Comparison of ENCODE assay signal across 10 cellular contexts in genomic region chr13:44921478-44921877, GRCh38.
DNase-seq lines count a peak whose midpoint lies in the region; ATAC-seq and TF ChIP-seq lines count a peak whose summit lies in the region.
"Had no signal": no experiment of that assay in that cellular context is flagged by ENCODE, and none has a peak within 500 bp of the region (broad histone marks: within the 10 kb centered on the region; RNA-seq: fewer than 3 reads in every experiment).

No MANE protein-coding gene starts in this region.

- no peaks in the 10 kb centered on the region for H3K79me2 ChIP-seq in H9 (ENCODE audit: insufficient read depth, low read length)

- no peaks in the 10 kb centered on the region for H3K27me3 ChIP-seq in H9 (ENCODE audit: insufficient read depth, low read length)
- H3K27me3 ChIP-seq in brain microvascular endothelial cell (replicated peaks), result no peaks in the 10 kb centered on the region
- no peaks in the 10 kb centered on the region for H3K27me3 ChIP-seq in lung (ENCODE audit: control insufficient read depth, insufficient read depth)
- no peaks in the 10 kb centered on the region for H3K27me3 ChIP-seq in stomach smooth muscle (ENCODE audit: control insufficient read depth in 1 of 2, insufficient read depth in 2 of 2, low read length in 2 of 2)
- H3K27me3 ChIP-seq in H7 (ENCODE audit: control insufficient read depth, insufficient read depth, low read length), result no peaks in the 10 kb centered on the region

- H3K9ac ChIP-seq in H9 (ENCODE audit: extremely low read depth, insufficient read length, low read length), result no peak overlapping the region
- H3K9ac ChIP-seq in stomach smooth muscle (ENCODE audit: low read length in 2 of 2), result peak overlapping the region; percentile 47

- H3K23me2 ChIP-seq in H9 (ENCODE audit: insufficient read length, low read depth, low read length, poor library complexity, severe bottlenecking), result peaks cover 3% of the 10 kb centered on the region

- H2BK20ac ChIP-seq in H9 (ENCODE audit: low read depth, low read length, poor library complexity, severe bottlenecking), result no peak overlapping the region

- in situ Hi-C loops in brain microvascular endothelial cell (cut with HindIII; ENCODE audit: low pct_ligation_motif_present, low sequenced_read_pairs), result no loop called here

- no peak overlapping the region for H2BK120ac ChIP-seq in H9 (ENCODE audit: low read depth, low read length, poor library complexity, severe bottlenecking)

- no peaks in the 10 kb centered on the region for H3K36me3 ChIP-seq in brain microvascular endothelial cell (replicated peaks)
- no peaks in the 10 kb centered on the region for H3K36me3 ChIP-seq in lung (ENCODE audit: control insufficient read depth in 2 of 2, insufficient read depth in 2 of 2, low read length in 2 of 2)
- H3K36me3 ChIP-seq in stomach smooth muscle (ENCODE audit: control insufficient read depth in 2 of 2, insufficient read depth in 2 of 2, low read length in 2 of 2), result no peaks in the 10 kb centered on the region
- H3K36me3 ChIP-seq in H7 (replicated peaks; ENCODE audit: control insufficient read depth, insufficient read depth, low read length), result no peaks in the 10 kb centered on the region

- H3K27ac ChIP-seq in H9 (ENCODE audit: insufficient read length, low read depth, low read length) (no peak overlapping the region), brain microvascular endothelial cell (peak overlapping the region; percentile 89), lung (ENCODE audit: low read depth in 1 of 2, low read length in 1 of 2) (peak overlapping the region; percentile 80 to 83), stomach smooth muscle (ENCODE audit: low read length) (peak overlapping the region; percentile 98)

- H3K27me3 Mint-ChIP-seq in H9 (ENCODE audit: low read depth), result no peaks in the 10 kb centered on the region
- peaks cover 9% of the 10 kb centered on the region for H3K27me3 Mint-ChIP-seq in activated T-helper 17 cell treated with anti-CD3 and anti-CD28 coated beads, Interleukin-2, amount 50 U/mL, for 72 hours

- no peak for ATAC-seq in lung (ENCODE audit: insufficient read depth, low FRiP score)
- no peak for ATAC-seq in activated T-helper 17 cell treated with anti-CD3 and anti-CD28 coated beads, Interleukin-2, amount 50 U/mL, for 72 hours (replicated peaks)
- ATAC-seq: activated CD8-positive, alpha-beta memory T cell treated with anti-CD3 and anti-CD28 coated beads, Interleukin-2, amount 10 ng/mL, durations not matched to agents 7 days and 5 days had no signal

- no peak overlapping the region for H2BK12ac ChIP-seq in H9 (ENCODE audit: insufficient read length, low read depth, low read length)

- H2AK5ac ChIP-seq in H9 (ENCODE audit: insufficient read length, low read length), result no peak overlapping the region

- H3K36me3 Mint-ChIP-seq in H9 (ENCODE audit: insufficient read depth in 1 of 3, low read depth in 3 of 3), result no peaks in the 10 kb centered on the region
- H3K36me3 Mint-ChIP-seq in activated T-helper 17 cell treated with anti-CD3 and anti-CD28 coated beads, Interleukin-2, amount 50 U/mL, for 72 hours (ENCODE audit: low read depth), result no peaks in the 10 kb centered on the region
- H3K36me3 Mint-ChIP-seq: activated CD8-positive, alpha-beta memory T cell treated with anti-CD3 and anti-CD28 coated beads, Interleukin-2, amount 10 ng/mL, durations not matched to agents 7 days and 5 days had no signal

- H3K9me3 ChIP-seq in H9 (ENCODE audit: control insufficient read depth, low read depth, low read length) (no peaks in the 10 kb centered on the region), lung (ENCODE audit: control insufficient read depth in 2 of 2, insufficient read depth in 1 of 2, low read length in 1 of 2) (no peaks in the 10 kb centered on the region), stomach smooth muscle (ENCODE audit: control insufficient read depth in 2 of 2, low read length in 2 of 2) (no peaks in the 10 kb centered on the region)

- no peak overlapping the region for H4K5ac ChIP-seq in H9 (ENCODE audit: insufficient read length, low read depth, low read length)

- H2BK5ac ChIP-seq in H9 (ENCODE audit: insufficient read length, low read length), result no peak overlapping the region

- TF ChIP-seq CTCF in H9 (conservative IDR thresholded peaks at IDR 0.05) (no peak), brain microvascular endothelial cell (IDR thresholded peaks at IDR 0.05; ENCODE audit: low read depth, low read length, missing control alignments) (no peak), lung (IDR thresholded peaks at IDR 0.05; ENCODE audit: control extremely low read depth, extremely low read depth) (no peak)

- H3K56ac ChIP-seq in H9 (ENCODE audit: insufficient read length, low read depth, low read length), result no peak overlapping the region

- peak overlapping the region; percentile 24 for H2AFZ ChIP-seq in H9 (ENCODE audit: low read length)

- no peak overlapping the region for H3K4ac ChIP-seq in H9 (ENCODE audit: low read depth, low read length)

- WGBS in H9 (ENCODE audit: extremely low coverage, insufficient read length, low lambda C conversion rate), result no CpG with 5 or more reads among the region's 8 CpGs
- WGBS in lung, 2 donors, result 78 to 81% methylated on average over 8 of the region's 8 CpGs

- peaks cover 2% of the 10 kb centered on the region for H4K20me1 ChIP-seq in H9 (ENCODE audit: control insufficient read depth, insufficient read depth, insufficient read length)

- no peaks in the 10 kb centered on the region for H3K79me1 ChIP-seq in H9 (ENCODE audit: insufficient read depth, low read depth, low read length, poor library complexity, severe bottlenecking)

- no peak overlapping the region for H3K4me3 ChIP-seq in brain microvascular endothelial cell (ENCODE audit: low read depth, low read length)
- no peak overlapping the region for H3K4me3 ChIP-seq in lung
- no peak overlapping the region for H3K4me3 ChIP-seq in stomach smooth muscle (ENCODE audit: low read length in 2 of 2)
- H3K4me3 ChIP-seq in H7 (ENCODE audit: insufficient read depth, low read depth, low read length), result no peak overlapping the region

- no peak overlapping the region for H3K4me3 Mint-ChIP-seq in H9
- no peak overlapping the region for H3K4me3 Mint-ChIP-seq in activated T-helper 17 cell treated with anti-CD3 and anti-CD28 coated beads, Interleukin-2, amount 50 U/mL, for 72 hours
- H3K4me3 Mint-ChIP-seq: activated CD8-positive, alpha-beta memory T cell treated with anti-CD3 and anti-CD28 coated beads, Interleukin-2, amount 10 ng/mL, durations not matched to agents 7 days and 5 days had no signal

- H3K14ac ChIP-seq in H9 (ENCODE audit: insufficient read depth, low read length), result no peak overlapping the region

- H3K18ac ChIP-seq in H9 (ENCODE audit: insufficient read length, low read depth, low read length), result no peak overlapping the region

- no peak overlapping the region for H3T11ph ChIP-seq in H9 (ENCODE audit: low read length)

- H3K27ac Mint-ChIP-seq in H9, result peak overlapping the region in 2 of 3 experiments; percentile 9 to 73; a peak in 3 of 7 replicates
- no peak overlapping the region for H3K27ac Mint-ChIP-seq in activated T-helper 17 cell treated with anti-CD3 and anti-CD28 coated beads, Interleukin-2, amount 50 U/mL, for 72 hours
- H3K27ac Mint-ChIP-seq: activated CD8-positive, alpha-beta memory T cell treated with anti-CD3 and anti-CD28 coated beads, Interleukin-2, amount 10 ng/mL, durations not matched to agents 7 days and 5 days had no signal

- H3K4me1 ChIP-seq in H9 (ENCODE audit: insufficient read depth, low read length) (no peaks in the 10 kb centered on the region; the same call in 1 of the 2 replicates), lung (ENCODE audit: control insufficient read depth in 2 of 2, insufficient read depth in 2 of 2, low read length in 2 of 2) (peaks cover 3 to 5% of the 10 kb centered on the region in 2 donors), stomach smooth muscle (ENCODE audit: control insufficient read depth, insufficient read depth, low read length) (peaks cover 33% of the 10 kb centered on the region)

- no peak overlapping the region for H4K91ac ChIP-seq in H9 (ENCODE audit: insufficient read length, low read depth, low read length)

- H2BK15ac ChIP-seq in H9 (ENCODE audit: low read depth, low read length), result no peak overlapping the region

- H3K4me1 Mint-ChIP-seq in H9, result peaks cover 7 to 18% of the 10 kb centered on the region in 2 experiments
- H3K4me1 Mint-ChIP-seq in activated T-helper 17 cell treated with anti-CD3 and anti-CD28 coated beads, Interleukin-2, amount 50 U/mL, for 72 hours, result no peaks in the 10 kb centered on the region
- H3K4me1 Mint-ChIP-seq: activated CD8-positive, alpha-beta memory T cell treated with anti-CD3 and anti-CD28 coated beads, Interleukin-2, amount 10 ng/mL, durations not matched to agents 7 days and 5 days had no signal

- H3K23ac ChIP-seq in H9 (ENCODE audit: insufficient read length, low read depth, low read length), result no peak overlapping the region

- H3K4me2 ChIP-seq in H9 (ENCODE audit: insufficient read depth, insufficient read length, low read length), result no peak overlapping the region

- peak; percentile 39 for DNase-seq in H9
- DNase-seq in brain microvascular endothelial cell, result no peak
- DNase-seq in lung (ENCODE audit: low spot score), result no peak
- DNase-seq in NCI-H187 treated with DMSO at 0.1 percent for 48 hours (lab: John Stamatoyannopoulos, UW), result no peak
- DNase-seq in NOMO-1 (lab: John Stamatoyannopoulos, UW; ENCODE audit: unreplicated experiment in 2 of 2), result no peak
- no peak for DNase-seq in H7
- DNase-seq: activated CD8-positive, alpha-beta memory T cell treated with anti-CD3 and anti-CD28 coated beads, Interleukin-2, amount 10 ng/mL, durations not matched to agents 7 days and 5 days; NCI-H1930 had no signal

- H4K8ac ChIP-seq in H9 (replicated peaks; ENCODE audit: insufficient read length, low read depth, low read length), result no peak overlapping the region

- H3K9me3 Mint-ChIP-seq in H9, result no peaks in the 10 kb centered on the region
- no peaks in the 10 kb centered on the region for H3K9me3 Mint-ChIP-seq in activated T-helper 17 cell treated with anti-CD3 and anti-CD28 coated beads, Interleukin-2, amount 50 U/mL, for 72 hours
